20 cellular contexts compared by ENCODE assay signal in genomic region chr20:43969069-43969468, GRCh38.
"Had no signal": no experiment of that assay in that cellular context is flagged by ENCODE, and none has a peak within 500 bp of the region (broad histone marks: within the 10 kb centered on the region; RNA-seq: fewer than 3 reads in every experiment).

No MANE protein-coding gene starts in this region.

- H3K79me2 ChIP-seq: hepatocyte had no signal

- H3K27me3 ChIP-seq: cardiac muscle cell, hepatocyte, pancreas, thyroid gland had no signal

- H3K4me1 ChIP-seq: pancreas had no signal

- H3K9me3 ChIP-seq: pancreas, thyroid gland had no signal

- ATAC-seq: activated CD8-positive, alpha-beta memory T cell treated with anti-CD3 and anti-CD28 coated beads, Interleukin-2, amount 10 ng/mL, durations not matched to agents 7 days and 5 days; activated naive CD4-positive, alpha-beta T cell treated with anti-CD3 and anti-CD28 coated beads, Interleukin-2, amount 50 U/mL, for 72 hours; naive thymus-derived CD4-positive, alpha-beta T cell; pancreas; sciatic nerve; stimulated activated effector memory CD8-positive, alpha-beta T cell treated with anti-CD3 and anti-CD28 coated beads, Interleukin-12 subunit alpha, Interleukin-12 subunit beta, amount 100 ng/mL, for 72 hours had no signal

- H3K36me3 ChIP-seq: cardiac muscle cell, pancreas, thyroid gland had no signal

- H2AFZ ChIP-seq: hepatocyte had no signal

- H3K27ac ChIP-seq: cardiac muscle cell, hepatocyte, pancreas, thyroid gland had no signal

- FAIRE-seq: pancreas, TTC549 had no signal

- H3K4me2 ChIP-seq: hepatocyte, smooth muscle cell had no signal

- DNase-seq: activated CD4-positive, alpha-beta memory T cell treated with anti-CD3 and anti-CD28 coated beads for 36 hours; activated CD8-positive, alpha-beta memory T cell treated with anti-CD3 and anti-CD28 coated beads, Interleukin-2, amount 10 ng/mL, durations not matched to agents 7 days and 5 days; activated gamma-delta T cell; activated T-cell treated with anti-CD3 and anti-CD28 coated beads, Interleukin-2, amount 50 U/mL, for 1 hour; amniotic stem cell; foreskin fibroblast; mesendoderm; naive thymus-derived CD4-positive, alpha-beta T cell; pancreas; stimulated activated CD4-positive, alpha-beta T cell treated with anti-CD3 and anti-CD28 coated beads, Interleukin-4, amount 100 ng/mL, for 1 hour; SW 1271; T-helper 2 cell had no signal

- H3K4me3 ChIP-seq: cardiac muscle cell, hepatocyte, pancreas, smooth muscle cell, thyroid gland had no signal
